ENCODE assay signal across 1 cellular context in the genomic region with DNA sequence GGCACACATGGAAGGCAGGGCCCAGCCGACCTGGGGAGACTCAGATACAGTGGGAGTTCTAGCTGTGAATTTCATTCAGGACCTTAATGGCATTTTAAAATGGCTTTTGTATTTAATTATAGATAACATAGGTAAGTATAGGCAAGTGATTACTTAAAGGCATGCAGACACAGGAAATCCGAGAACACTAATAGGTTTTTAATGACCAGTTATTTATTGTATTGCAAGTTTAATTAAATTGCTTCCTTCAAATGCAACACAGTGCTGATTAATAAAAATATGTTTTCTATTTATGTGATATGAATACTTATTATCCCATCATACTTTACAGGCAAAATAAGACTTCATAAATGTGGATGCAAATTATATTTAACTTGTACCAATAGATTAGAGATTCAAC.
TF ChIP-seq lines count a peak whose summit lies in the region.

No MANE protein-coding gene starts in this region.

TF ChIP-seq in SK-N-SH treated with all-trans-retinoic acid at 6 μM for 48 hours, 23 proteins besides CTCF, POLR2A, EP300 and RAD21 (continued from another document):
- TF ChIP-seq POU6F1 (CRISPR knock-in tag; IDR thresholded peaks at IDR 0.05; ENCODE audit: borderline replicate concordance, low read depth) = no peak
- peak; percentile 90 for TF ChIP-seq TCF4 (CRISPR knock-in tag; IDR thresholded peaks at IDR 0.05; ENCODE audit: borderline replicate concordance)
- TF ChIP-seq ZFP30 (CRISPR knock-in tag; IDR thresholded peaks at IDR 0.05) = no peak
- no peak for TF ChIP-seq CSDC2 (CRISPR knock-in tag; IDR thresholded peaks at IDR 0.05)
- no peak for TF ChIP-seq PATZ1 (CRISPR knock-in tag; IDR thresholded peaks at IDR 0.05; ENCODE audit: borderline replicate concordance)
- no peak for TF ChIP-seq PPARA (CRISPR knock-in tag; IDR thresholded peaks at IDR 0.05; ENCODE audit: borderline replicate concordance)
- no peak for TF ChIP-seq GLIS3 (CRISPR knock-in tag; IDR thresholded peaks at IDR 0.05)
